Comparison of ENCODE assay signal across 7 cellular contexts in the genomic region with DNA sequence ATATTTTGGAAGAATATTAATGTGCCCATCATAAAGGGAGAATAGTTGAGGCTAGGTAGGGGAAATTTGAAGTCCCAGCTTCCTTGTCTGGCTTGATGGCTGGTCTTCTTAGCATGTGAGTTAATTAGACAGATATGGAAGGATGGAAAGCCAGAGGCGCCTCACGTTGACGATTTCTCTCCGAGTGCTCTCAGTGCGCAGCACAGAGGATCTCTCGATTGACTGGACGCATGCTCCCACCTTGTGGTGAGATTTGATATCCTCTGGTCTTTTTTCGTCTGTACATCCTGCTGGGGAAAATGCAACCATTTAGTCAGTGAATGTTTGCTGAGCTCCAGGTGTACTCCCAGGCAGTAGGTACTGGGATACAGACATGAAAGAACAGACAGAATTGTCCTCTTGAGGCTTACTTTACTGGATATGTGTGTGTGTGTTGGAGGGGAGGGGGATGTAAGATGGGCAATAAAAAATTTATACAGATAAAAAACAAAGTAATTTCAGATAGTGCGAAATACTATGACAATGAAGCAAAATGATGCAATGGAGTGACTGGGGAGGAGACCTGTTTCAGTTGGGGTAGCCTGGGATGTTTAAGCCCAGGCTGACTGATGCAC.
DNase-seq lines count a peak whose midpoint lies in the region; ATAC-seq and TF ChIP-seq lines count a peak whose summit lies in the region.

No MANE protein-coding gene starts in this region.

- no peak overlapping the region for H3K27ac ChIP-seq in OCI-LY1 (ENCODE audit: low read depth, low read length, poor library complexity, severe bottlenecking)
- no peak overlapping the region for H3K27ac ChIP-seq in heart right ventricle
- H3K27ac ChIP-seq in substantia nigra (ENCODE audit: low read depth, low read length, poor library complexity, severe bottlenecking) = no peak overlapping the region

- H3K27ac Mint-ChIP-seq in activated naive CD4-positive, alpha-beta T cell treated with anti-CD3 and anti-CD28 coated beads for 36 hours = no peak overlapping the region

- TF ChIP-seq CTCF in OCI-LY1 (IDR thresholded peaks at IDR 0.05; ENCODE audit: low read length) = peak; percentile 57; the same call in 1 of the 2 replicates
- peak; percentile 46 to 82 (median 71) for TF ChIP-seq CTCF in heart right ventricle (IDR thresholded peaks at IDR 0.05)

- no peak overlapping the region for H3K4me3 Mint-ChIP-seq in activated naive CD4-positive, alpha-beta T cell treated with anti-CD3 and anti-CD28 coated beads for 36 hours

- no peaks in the 10 kb centered on the region for H3K27me3 Mint-ChIP-seq in activated naive CD4-positive, alpha-beta T cell treated with anti-CD3 and anti-CD28 coated beads for 36 hours (ENCODE audit: low read depth)

- no peaks in the 10 kb centered on the region for H3K9me3 Mint-ChIP-seq in activated naive CD4-positive, alpha-beta T cell treated with anti-CD3 and anti-CD28 coated beads for 36 hours

- no peaks in the 10 kb centered on the region for H4K20me1 ChIP-seq in OCI-LY1 (ENCODE audit: insufficient read depth, low read length)

- intact Hi-C loops in activated naive CD4-positive, alpha-beta T cell treated with anti-CD3 and anti-CD28 coated beads for 36 hours (cut with micrococcal nuclease) = loop anchor here (1.0 kb wide), 5 partner anchors 73 to 290 kb away; no protein-coding TSS in a partner anchor
- intact Hi-C loops in heart right ventricle (cut with DNase I) = loop anchor here (1.0 to 10.0 kb wide), 11 partner anchors 120 to 236 kb away; no protein-coding TSS in a partner anchor

- H3K36me3 ChIP-seq in OCI-LY1 (ENCODE audit: insufficient read depth, low read length) = no peaks in the 10 kb centered on the region
- no peaks in the 10 kb centered on the region for H3K36me3 ChIP-seq in heart right ventricle

- H3K4me1 Mint-ChIP-seq in activated naive CD4-positive, alpha-beta T cell treated with anti-CD3 and anti-CD28 coated beads for 36 hours (ENCODE audit: low read depth) = peaks cover 5% of the 10 kb centered on the region

- H3K9me3 ChIP-seq in OCI-LY1 (ENCODE audit: low read length) (no peaks in the 10 kb centered on the region), heart right ventricle (no peaks in the 10 kb centered on the region)

- WGBS in heart right ventricle, 2 donors = 12 to 13% methylated on average over 9 of the region's 9 CpGs

- H3K9me2 ChIP-seq in OCI-LY1 (ENCODE audit: low read depth, low read length) = no peaks in the 10 kb centered on the region

- CTCF ChIA-PET in activated naive CD4-positive, alpha-beta T cell treated with anti-CD3 and anti-CD28 coated beads for 36 hours (lab: Charles Lee) = interaction anchor here (0.6 to 3.7 kb wide), 28 partner anchors 14 to 371 kb away, joined by 3 to 29 read pairs (median 3); no protein-coding TSS in a partner anchor

- H3K9ac ChIP-seq in OCI-LY1 (ENCODE audit: low read length) = no peak overlapping the region

- no peak overlapping the region for H3K4me3 ChIP-seq in OCI-LY1 (ENCODE audit: low read depth, low read length, poor library complexity, severe bottlenecking)
- H3K4me3 ChIP-seq in heart right ventricle = no peak overlapping the region
- no peak overlapping the region for H3K4me3 ChIP-seq in skeletal muscle cell (ENCODE audit: low read depth, low read length)

- no peaks in the 10 kb centered on the region for H3K79me2 ChIP-seq in OCI-LY1 (ENCODE audit: insufficient read depth, low read length)

- H3K4me1 ChIP-seq in OCI-LY1 (ENCODE audit: insufficient read depth, low read length, severe bottlenecking) = no peaks in the 10 kb centered on the region
- H3K4me1 ChIP-seq in heart right ventricle = peaks cover 0 to 6% (median 0%) of the 10 kb centered on the region in 9 donors

- no peak overlapping the region for H3K4me2 ChIP-seq in OCI-LY1 (ENCODE audit: low read length)

- H2AFZ ChIP-seq in OCI-LY1 (ENCODE audit: low read length) = no peak overlapping the region

- peak; percentile 86 for DNase-seq in activated naive CD4-positive, alpha-beta T cell treated with anti-CD3 and anti-CD28 coated beads for 36 hours
- DNase-seq in heart right ventricle = peak; percentile 42 to 63
- DNase-seq in skeletal muscle cell (ENCODE audit: low read depth) = peak; percentile 36
- DNase-seq in substantia nigra (lab: John Stamatoyannopoulos, UW) = no peak

- ATAC-seq in GM19452 (IDR thresholded peaks at IDR 0.05; ENCODE audit: unreplicated experiment) (peak; percentile 60), heart right ventricle (peak; percentile 77 to 95 (median 88)), HG02588 (IDR thresholded peaks at IDR 0.05; ENCODE audit: unreplicated experiment) (no peak)

- no peaks in the 10 kb centered on the region for H3F3A ChIP-seq in OCI-LY1 (ENCODE audit: insufficient read depth, low read length)

- no peaks in the 10 kb centered on the region for H3K36me3 Mint-ChIP-seq in activated naive CD4-positive, alpha-beta T cell treated with anti-CD3 and anti-CD28 coated beads for 36 hours (ENCODE audit: low read depth)

- H3K27me3 ChIP-seq in OCI-LY1 (ENCODE audit: insufficient read depth, low read length) = no peaks in the 10 kb centered on the region
- peaks cover 0 to 11% (median 0%) of the 10 kb centered on the region in 7 donors for H3K27me3 ChIP-seq in heart right ventricle

Comparison
In these comparisons a context has a peak if more than half of its experiments do, and no peak if none do; other contexts are left out.
1. DNase-seq: peak in activated naive CD4-positive, alpha-beta T cell treated with anti-CD3 and anti-CD28 coated beads for 36 hours (single experiment), heart right ventricle (2 of 2) and skeletal muscle cell (single experiment); none in substantia nigra (0 of 49).